ENCODE assay signal across 8 cellular contexts in the genomic region with DNA sequence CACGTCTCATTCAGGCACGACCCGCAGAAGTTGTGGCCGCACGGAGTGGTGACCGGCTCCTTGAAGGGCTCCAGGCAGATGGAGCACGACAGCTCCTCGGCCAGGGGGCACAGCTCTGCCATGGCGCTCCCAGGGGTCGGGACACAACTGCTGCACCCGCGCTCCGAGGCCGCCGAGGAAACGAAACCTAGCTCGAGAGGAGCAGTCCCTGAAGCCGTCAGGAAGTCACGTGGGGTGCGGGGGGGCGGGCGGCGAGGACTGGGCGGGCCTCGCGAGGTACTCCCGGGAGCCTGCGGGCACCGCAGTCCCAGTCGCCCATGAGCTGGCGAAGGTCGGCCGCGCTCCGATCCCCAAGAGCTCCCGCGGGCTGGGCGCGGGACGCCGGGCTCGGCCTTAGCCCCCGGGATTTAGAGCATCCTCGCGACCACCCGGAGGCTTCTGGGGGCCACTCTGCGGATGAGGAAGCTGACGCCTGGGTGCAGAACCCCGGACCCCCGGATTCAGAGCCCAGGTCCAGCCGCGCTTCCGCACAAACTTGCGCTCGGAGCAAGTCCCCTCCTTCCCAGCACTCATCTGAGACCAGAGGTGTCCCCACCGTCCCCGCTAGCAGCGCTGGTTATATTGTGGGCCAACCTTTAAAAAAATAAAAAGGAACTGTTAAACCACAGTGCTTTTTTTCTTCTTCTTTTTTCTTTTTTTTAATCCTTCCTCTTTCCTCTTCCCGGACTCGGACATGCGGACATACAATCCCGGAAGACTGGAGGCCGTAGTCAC. TPM values are rescaled to one million over a fixed set of nuclear protein-coding genes. Genes with fewer than 3 reads are reported as not detected.
A peak's percentile ranks its signal among the peaks of the same experiment; 100 is the strongest.
DNase-seq lines count a peak whose midpoint lies in the region; ATAC-seq, FAIRE-seq and TF ChIP-seq lines count a peak whose summit lies in the region.

A gene with protein sequence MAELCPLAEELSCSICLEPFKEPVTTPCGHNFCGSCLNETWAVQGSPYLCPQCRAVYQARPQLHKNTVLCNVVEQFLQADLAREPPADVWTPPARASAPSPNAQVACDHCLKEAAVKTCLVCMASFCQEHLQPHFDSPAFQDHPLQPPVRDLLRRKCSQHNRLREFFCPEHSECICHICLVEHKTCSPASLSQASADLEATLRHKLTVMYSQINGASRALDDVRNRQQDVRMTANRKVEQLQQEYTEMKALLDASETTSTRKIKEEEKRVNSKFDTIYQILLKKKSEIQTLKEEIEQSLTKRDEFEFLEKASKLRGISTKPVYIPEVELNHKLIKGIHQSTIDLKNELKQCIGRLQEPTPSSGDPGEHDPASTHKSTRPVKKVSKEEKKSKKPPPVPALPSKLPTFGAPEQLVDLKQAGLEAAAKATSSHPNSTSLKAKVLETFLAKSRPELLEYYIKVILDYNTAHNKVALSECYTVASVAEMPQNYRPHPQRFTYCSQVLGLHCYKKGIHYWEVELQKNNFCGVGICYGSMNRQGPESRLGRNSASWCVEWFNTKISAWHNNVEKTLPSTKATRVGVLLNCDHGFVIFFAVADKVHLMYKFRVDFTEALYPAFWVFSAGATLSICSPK (minus strand): TSS at position 183 of the 774 bp plus-strand sequence. CDS start 61 bp downstream, at position 122.

- H3K27ac ChIP-seq in SU-DHL-6 (ENCODE audit: low read depth, low read length) (peak within 1 kb of the TSS; percentile 78), pancreas (peak within 1 kb of the TSS; percentile 78 to 96 (median 86)), tibial artery (peak within 1 kb of the TSS; percentile 83 to 86)

- H3K9me3 Mint-ChIP-seq in activated naive CD8-positive, alpha-beta T cell treated with anti-CD3 and anti-CD28 coated beads, Interleukin-2, amount 10 ng/mL, durations not matched to agents 7 days and 5 days = peaks cover 6% of the 10 kb centered on the region

- no peak for TF ChIP-seq CTCF in SU-DHL-6 (IDR thresholded peaks at IDR 0.05; ENCODE audit: insufficient read depth, low read length, poor library complexity, severe bottlenecking)
- no peak for TF ChIP-seq CTCF in pancreas (IDR thresholded peaks at IDR 0.05)
- TF ChIP-seq CTCF in tibial artery (IDR thresholded peaks at IDR 0.05) = no peak

- peaks cover 36% of the 10 kb centered on the region for H3K36me3 Mint-ChIP-seq in activated naive CD8-positive, alpha-beta T cell treated with anti-CD3 and anti-CD28 coated beads, Interleukin-2, amount 10 ng/mL, durations not matched to agents 7 days and 5 days

- H3K4me1 Mint-ChIP-seq in activated naive CD8-positive, alpha-beta T cell treated with anti-CD3 and anti-CD28 coated beads, Interleukin-2, amount 10 ng/mL, durations not matched to agents 7 days and 5 days = peaks cover 34% of the 10 kb centered on the region

- no peaks in the 10 kb centered on the region for H3K27me3 ChIP-seq in SU-DHL-6 (ENCODE audit: low read length)
- no peaks in the 10 kb centered on the region for H3K27me3 ChIP-seq in pancreas
- no peaks in the 10 kb centered on the region for H3K27me3 ChIP-seq in tibial artery

- intact Hi-C loops in Right ventricle myocardium inferior (cut with DNase I) (no loop called here), pancreas (cut with DNase I) (no loop called here), tibial artery (cut with DNase I; ENCODE audit: low total_unique reads) (no loop called here)

- TF ChIP-seq POLR2A in GM10847 (IDR thresholded peaks at IDR 0.05; ENCODE audit: extremely low read depth, insufficient read length) = peak; percentile 99

- POLR2A ChIA-PET in activated naive CD8-positive, alpha-beta T cell treated with anti-CD3 and anti-CD28 coated beads, Interleukin-2, amount 10 ng/mL, durations not matched to agents 7 days and 5 days (lab: Charles Lee) = interaction anchor here (0.7 to 2.3 kb wide), 11 partner anchors 9 to 172 kb away, joined by 3 to 18 read pairs (median 10); a partner anchor contains a TSS

- H3K36me3 ChIP-seq in SU-DHL-6 (ENCODE audit: low read length) = no peaks in the 10 kb centered on the region
- H3K36me3 ChIP-seq in pancreas = no peaks in the 10 kb centered on the region
- H3K36me3 ChIP-seq in tibial artery = no peaks in the 10 kb centered on the region

- H3K4me1 ChIP-seq in pancreas = peaks cover 7 to 31% (median 12%) of the 10 kb centered on the region in 3 donors
- peaks cover 4 to 50% (median 32%) of the 10 kb centered on the region in 4 donors for H3K4me1 ChIP-seq in tibial artery

- ATAC-seq in HG02623 (IDR thresholded peaks at IDR 0.05; ENCODE audit: unreplicated experiment) (peak; percentile 58), Right ventricle myocardium inferior (peak; percentile 97), pancreas (peak; percentile 92 to 97 (median 95))
- peak; percentile 89 for ATAC-seq in activated naive CD8-positive, alpha-beta T cell treated with anti-CD3 and anti-CD28 coated beads, Interleukin-2, amount 10 ng/mL, durations not matched to agents 7 days and 5 days (ENCODE audit: low read depth)

- peaks cover 40% of the 10 kb centered on the region for H3K79me2 ChIP-seq in SU-DHL-6 (ENCODE audit: insufficient read depth, low read length)

- no peaks in the 10 kb centered on the region for H4K20me1 ChIP-seq in SU-DHL-6 (ENCODE audit: low read depth, low read length)

- H3K9ac ChIP-seq in SU-DHL-6 (ENCODE audit: low read length) = peak within 1 kb of the TSS; percentile 73

- peak within 1 kb of the TSS; percentile 86 for H3K4me2 ChIP-seq in SU-DHL-6 (ENCODE audit: low read depth, low read length, poor library complexity, severe bottlenecking)

- H2AFZ ChIP-seq in SU-DHL-6 (ENCODE audit: low read depth, low read length, severe bottlenecking) = peak within 1 kb of the TSS; percentile 93

- peaks cover 10% of the 10 kb centered on the region; the same call in 1 of the 2 replicates for H3F3A ChIP-seq in SU-DHL-6 (ENCODE audit: insufficient read depth)

- no peaks in the 10 kb centered on the region for H3K9me2 ChIP-seq in SU-DHL-6 (replicated peaks; ENCODE audit: insufficient read depth, low read length)

- DNase-seq in NCI-H1105 treated with DMSO at 0.1 percent for 48 hours (lab: John Stamatoyannopoulos, UW) (peak; percentile 80), Right ventricle myocardium inferior (ENCODE audit: missing footprints) (peak; percentile 96), pancreas (peak; percentile 90 to 94 (median 92)), tibial artery (peak; percentile 93 to 97)
- DNase-seq in activated naive CD8-positive, alpha-beta T cell treated with anti-CD3 and anti-CD28 coated beads, Interleukin-2, amount 10 ng/mL, durations not matched to agents 7 days and 5 days = peak; percentile 86

- H3K9me3 ChIP-seq in SU-DHL-6 (ENCODE audit: insufficient read depth, low read length) (no peaks in the 10 kb centered on the region), pancreas (no peaks in the 10 kb centered on the region), tibial artery (no peaks in the 10 kb centered on the region)

- H3K4me3 ChIP-seq in SU-DHL-6 (ENCODE audit: insufficient read depth, low read length, poor library complexity, severe bottlenecking) = peak within 1 kb of the TSS; percentile 68
- H3K4me3 ChIP-seq in pancreas = peak within 1 kb of the TSS; percentile 68 to 88 (median 84)
- peak within 1 kb of the TSS; percentile 71 to 89 for H3K4me3 ChIP-seq in tibial artery

- peak within 1 kb of the TSS; percentile 88 for H3K4me3 Mint-ChIP-seq in activated naive CD8-positive, alpha-beta T cell treated with anti-CD3 and anti-CD28 coated beads, Interleukin-2, amount 10 ng/mL, durations not matched to agents 7 days and 5 days

- H3K27me3 Mint-ChIP-seq in activated naive CD8-positive, alpha-beta T cell treated with anti-CD3 and anti-CD28 coated beads, Interleukin-2, amount 10 ng/mL, durations not matched to agents 7 days and 5 days = no peaks in the 10 kb centered on the region

- H3K27ac Mint-ChIP-seq in activated naive CD8-positive, alpha-beta T cell treated with anti-CD3 and anti-CD28 coated beads, Interleukin-2, amount 10 ng/mL, durations not matched to agents 7 days and 5 days = peak within 1 kb of the TSS; percentile 96

- no peak for FAIRE-seq in pancreas (lab: Jason Lieb, UNC)

- 0% methylated on average over 63 of the region's 63 CpGs for WGBS in pancreas, 2 donors

RNA-seq across cellular contexts. Expression of the gene that starts here (rescaled TPM):
- 100 to 1,000 TPM; 139 to 141 TPM for total RNA-seq in activated naive CD8-positive, alpha-beta T cell treated with anti-CD3 and anti-CD28 coated beads, Interleukin-2, amount 10 ng/mL, durations not matched to agents 7 days and 5 days
- total RNA-seq in Right ventricle myocardium inferior (22.5 TPM), pancreas (10 to 100 TPM; 19.8 to 39.4 (median 21.7) TPM)
- polyA plus RNA-seq in pancreas = 10 to 100 TPM; 12.2 to 17.3 TPM

Comparison
In these comparisons a context has a peak if more than half of its experiments do, and no peak if none do; other contexts are left out.
1. Peak in every context shown above with its lines: DNase-seq, ATAC-seq, H3K4me3 ChIP-seq and H3K27ac ChIP-seq.